Comparison of ENCODE assay signal across 11 cellular contexts in the genomic region with DNA sequence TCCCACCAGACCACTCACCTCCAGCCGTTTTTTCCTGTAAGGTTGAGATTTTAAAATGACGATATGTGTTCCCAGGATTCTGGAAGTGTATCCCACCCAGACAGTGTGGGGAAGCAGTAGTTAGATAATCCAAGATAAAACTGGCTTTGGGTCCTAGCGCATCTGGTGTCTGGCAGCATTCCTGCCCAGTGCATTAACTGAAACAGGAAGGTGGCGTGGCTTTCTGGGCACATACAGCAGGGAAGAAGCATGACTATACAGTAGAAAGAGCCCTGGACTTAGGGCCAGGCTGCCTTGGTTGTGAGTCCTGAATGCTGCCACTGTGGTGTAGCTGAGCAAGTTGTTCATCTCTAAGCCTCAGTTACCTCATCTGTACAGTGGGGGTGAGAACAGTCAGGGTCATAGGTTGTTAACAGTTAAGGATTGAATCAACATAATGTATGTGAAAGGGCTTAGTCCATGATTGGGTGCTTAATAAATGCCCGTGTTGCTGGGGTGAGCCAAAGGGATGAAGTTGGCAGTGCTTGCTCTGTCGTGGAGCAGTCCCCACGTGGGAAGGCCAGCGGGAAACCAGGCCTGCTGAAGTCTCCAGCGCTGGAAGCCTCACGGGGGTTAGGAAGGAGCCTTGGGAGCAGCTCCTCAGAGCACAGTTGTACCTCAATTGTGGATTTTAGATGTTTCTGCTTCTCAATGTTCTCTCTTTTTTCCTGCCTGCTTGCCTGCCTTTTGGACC. TPM values are rescaled to one million over a fixed set of nuclear protein-coding genes. Genes with fewer than 3 reads are reported as not detected.
DNase-seq lines count a peak whose midpoint lies in the region; ATAC-seq and TF ChIP-seq lines count a peak whose summit lies in the region.
"Had no signal": no experiment of that assay in that cellular context is flagged by ENCODE, and none has a peak within 500 bp of the region (broad histone marks: within the 10 kb centered on the region; RNA-seq: fewer than 3 reads in every experiment).

No MANE protein-coding gene starts in this region.

- intact Hi-C loops in activated CD4-positive, alpha-beta T cell treated with anti-CD3 and anti-CD28 coated beads, Interleukin-2, amount 10 ng/mL, durations not matched to agents 24 days and 14 days (cut with micrococcal nuclease) = no loop called here
- intact Hi-C loops in dendritic cell treated with granulocyte-macrophage colony-stimulating factor and Interleukin-4, amounts not matched to agents 40 ng/mL and 50 ng/mL, for 4 days (cut with micrococcal nuclease) = no loop called here
- intact Hi-C loops in gastrocnemius medialis (cut with DNase I; ENCODE audit: low total_unique reads) = no loop called here

- no peak overlapping the region for H3K4me3 ChIP-seq in gastrocnemius medialis
- H3K4me3 ChIP-seq: A549 had no signal

- H3K27me3 Mint-ChIP-seq in activated CD4-positive, alpha-beta T cell treated with anti-CD3 and anti-CD28 coated beads, Interleukin-2, amount 10 ng/mL, durations not matched to agents 24 days and 14 days = no peaks in the 10 kb centered on the region
- no peaks in the 10 kb centered on the region for H3K27me3 Mint-ChIP-seq in T-cell
- no peaks in the 10 kb centered on the region for H3K27me3 Mint-ChIP-seq in dendritic cell treated with granulocyte-macrophage colony-stimulating factor and Interleukin-4, amounts not matched to agents 40 ng/mL and 50 ng/mL, for 4 days

- POLR2A ChIA-PET in T-cell (lab: Charles Lee) = no interaction called here

- peaks cover 46% of the 10 kb centered on the region for H3K4me1 Mint-ChIP-seq in activated CD4-positive, alpha-beta T cell treated with anti-CD3 and anti-CD28 coated beads, Interleukin-2, amount 10 ng/mL, durations not matched to agents 24 days and 14 days
- peaks cover 41 to 68% (median 56%) of the 10 kb centered on the region in 3 donors for H3K4me1 Mint-ChIP-seq in T-cell
- peaks cover 64% of the 10 kb centered on the region for H3K4me1 Mint-ChIP-seq in dendritic cell treated with granulocyte-macrophage colony-stimulating factor and Interleukin-4, amounts not matched to agents 40 ng/mL and 50 ng/mL, for 4 days (ENCODE audit: low read depth)

- H3K9me3 ChIP-seq in gastrocnemius medialis = no peaks in the 10 kb centered on the region
- H3K9me3 ChIP-seq: A549 had no signal

- DNase-seq in activated CD4-positive, alpha-beta T cell treated with anti-CD3 and anti-CD28 coated beads, Interleukin-2, amount 10 ng/mL, durations not matched to agents 24 days and 14 days = no peak
- DNase-seq in activated CD4-positive, alpha-beta T cell treated with anti-CD3 and anti-CD28 coated beads, Interleukin-2, amount 50 U/mL, for 4 hours = no peak
- DNase-seq in T-cell = no peak
- no peak for DNase-seq in gastrocnemius medialis
- DNase-seq in superior temporal gyrus (ENCODE audit: extremely low spot score) = no peak
- no peak for DNase-seq in NCI-H2107 treated with DMSO at 0.1 percent for 48 hours (lab: John Stamatoyannopoulos, UW; ENCODE audit: unreplicated experiment)
- DNase-seq: glutamatergic neuron had no signal

- in situ Hi-C loops in gastrocnemius medialis (cut with MboI; ENCODE audit: low sequenced_read_pairs in 4 of 4) = no loop called here

- H3K4me1 ChIP-seq in gastrocnemius medialis = peaks cover 54% of the 10 kb centered on the region in 2 donors

- H3K27me3 ChIP-seq in gastrocnemius medialis = no peaks in the 10 kb centered on the region

- H3K27ac ChIP-seq in gastrocnemius medialis = peak overlapping the region; percentile 40 to 62 (median 58)

- H3K36me3 ChIP-seq in gastrocnemius medialis = peaks cover 0 to 43% of the 10 kb centered on the region in 2 donors

- no peak overlapping the region for H3K4me3 Mint-ChIP-seq in activated CD4-positive, alpha-beta T cell treated with anti-CD3 and anti-CD28 coated beads, Interleukin-2, amount 10 ng/mL, durations not matched to agents 24 days and 14 days
- no peak overlapping the region for H3K4me3 Mint-ChIP-seq in T-cell
- no peak overlapping the region for H3K4me3 Mint-ChIP-seq in dendritic cell treated with granulocyte-macrophage colony-stimulating factor and Interleukin-4, amounts not matched to agents 40 ng/mL and 50 ng/mL, for 4 days

- H3K9me3 Mint-ChIP-seq in activated CD4-positive, alpha-beta T cell treated with anti-CD3 and anti-CD28 coated beads, Interleukin-2, amount 10 ng/mL, durations not matched to agents 24 days and 14 days = no peaks in the 10 kb centered on the region
- H3K9me3 Mint-ChIP-seq in T-cell = no peaks in the 10 kb centered on the region
- H3K9me3 Mint-ChIP-seq in dendritic cell treated with granulocyte-macrophage colony-stimulating factor and Interleukin-4, amounts not matched to agents 40 ng/mL and 50 ng/mL, for 4 days = no peaks in the 10 kb centered on the region

- no peak for TF ChIP-seq CTCF in gastrocnemius medialis (IDR thresholded peaks at IDR 0.05 in 4 of 5, conservative IDR thresholded peaks at IDR 0.05 in 1 of 5)

- H3K36me3 Mint-ChIP-seq in activated CD4-positive, alpha-beta T cell treated with anti-CD3 and anti-CD28 coated beads, Interleukin-2, amount 10 ng/mL, durations not matched to agents 24 days and 14 days (ENCODE audit: low read depth) = peaks cover 83% of the 10 kb centered on the region
- peaks cover 65% of the 10 kb centered on the region for H3K36me3 Mint-ChIP-seq in T-cell
- peaks cover 100% of the 10 kb centered on the region for H3K36me3 Mint-ChIP-seq in dendritic cell treated with granulocyte-macrophage colony-stimulating factor and Interleukin-4, amounts not matched to agents 40 ng/mL and 50 ng/mL, for 4 days (ENCODE audit: low read depth)

- peak overlapping the region; percentile 74 for H3K27ac Mint-ChIP-seq in activated CD4-positive, alpha-beta T cell treated with anti-CD3 and anti-CD28 coated beads, Interleukin-2, amount 10 ng/mL, durations not matched to agents 24 days and 14 days
- H3K27ac Mint-ChIP-seq in T-cell = peak overlapping the region; percentile 78 to 86
- peak overlapping the region; percentile 25 for H3K27ac Mint-ChIP-seq in dendritic cell treated with granulocyte-macrophage colony-stimulating factor and Interleukin-4, amounts not matched to agents 40 ng/mL and 50 ng/mL, for 4 days

- CTCF ChIA-PET in T-cell (lab: Charles Lee) = no interaction called here

- no peak for TF ChIP-seq POLR2A in gastrocnemius medialis (IDR thresholded peaks at IDR 0.05)

- ATAC-seq in T-cell (replicated peaks in 1 of 4) (no peak), gastrocnemius medialis (no peak), HG03460 (IDR thresholded peaks at IDR 0.05; ENCODE audit: unreplicated experiment) (no peak)
- ATAC-seq: A549, sciatic nerve had no signal

RNA-seq across cellular contexts. Expression of a gene that starts 18.0 kb away (rescaled TPM):
- total RNA-seq in activated CD4-positive, alpha-beta T cell treated with anti-CD3 and anti-CD28 coated beads, Interleukin-2, amount 10 ng/mL, durations not matched to agents 24 days and 14 days = 173 and 177 TPM in 2 replicates
- total RNA-seq in T-cell (10 to 100 TPM; 40.2 to 79.0 (median 70.0) TPM), gastrocnemius medialis (10 to 100 TPM; 48.4 to 86.7 (median 69.0) TPM)

RNA-seq across cellular contexts. Expression of a gene that starts 39.5 kb away (rescaled TPM):
- total RNA-seq in activated CD4-positive, alpha-beta T cell treated with anti-CD3 and anti-CD28 coated beads, Interleukin-2, amount 10 ng/mL, durations not matched to agents 24 days and 14 days = not detected in 2 replicates
- total RNA-seq in T-cell = under 1 TPM in 3 of 5 donors, not detected in 2; 0.13 to 0.84 (median 0.68) TPM
- total RNA-seq in gastrocnemius medialis = not detected
- total RNA-seq: sciatic nerve had no signal

RNA-seq across cellular contexts. Expression of a gene that starts 49.6 kb away (rescaled TPM):
- total RNA-seq in activated CD4-positive, alpha-beta T cell treated with anti-CD3 and anti-CD28 coated beads, Interleukin-2, amount 10 ng/mL, durations not matched to agents 24 days and 14 days = 22.2 and 23.3 TPM in 2 replicates
- total RNA-seq in T-cell = 10 to 100 TPM; 12.3 to 17.0 (median 14.9) TPM
- total RNA-seq in gastrocnemius medialis = 10 to 100 TPM; 11.0 to 18.5 (median 13.9) TPM

Comparison
In these comparisons a context has a peak if more than half of its experiments do, and no peak if none do; other contexts are left out.
1. H3K27ac Mint-ChIP-seq: peak in every context shown above with its lines; median percentile 82 in T-cell; 74 in activated CD4-positive, alpha-beta T cell treated with anti-CD3 and anti-CD28 coated beads, Interleukin-2, amount 10 ng/mL, durations not matched to agents 24 days and 14 days; 25 in dendritic cell treated with granulocyte-macrophage colony-stimulating factor and Interleukin-4, amounts not matched to agents 40 ng/mL and 50 ng/mL, for 4 days.